18 cellular contexts compared by ENCODE assay signal in the genomic region with DNA sequence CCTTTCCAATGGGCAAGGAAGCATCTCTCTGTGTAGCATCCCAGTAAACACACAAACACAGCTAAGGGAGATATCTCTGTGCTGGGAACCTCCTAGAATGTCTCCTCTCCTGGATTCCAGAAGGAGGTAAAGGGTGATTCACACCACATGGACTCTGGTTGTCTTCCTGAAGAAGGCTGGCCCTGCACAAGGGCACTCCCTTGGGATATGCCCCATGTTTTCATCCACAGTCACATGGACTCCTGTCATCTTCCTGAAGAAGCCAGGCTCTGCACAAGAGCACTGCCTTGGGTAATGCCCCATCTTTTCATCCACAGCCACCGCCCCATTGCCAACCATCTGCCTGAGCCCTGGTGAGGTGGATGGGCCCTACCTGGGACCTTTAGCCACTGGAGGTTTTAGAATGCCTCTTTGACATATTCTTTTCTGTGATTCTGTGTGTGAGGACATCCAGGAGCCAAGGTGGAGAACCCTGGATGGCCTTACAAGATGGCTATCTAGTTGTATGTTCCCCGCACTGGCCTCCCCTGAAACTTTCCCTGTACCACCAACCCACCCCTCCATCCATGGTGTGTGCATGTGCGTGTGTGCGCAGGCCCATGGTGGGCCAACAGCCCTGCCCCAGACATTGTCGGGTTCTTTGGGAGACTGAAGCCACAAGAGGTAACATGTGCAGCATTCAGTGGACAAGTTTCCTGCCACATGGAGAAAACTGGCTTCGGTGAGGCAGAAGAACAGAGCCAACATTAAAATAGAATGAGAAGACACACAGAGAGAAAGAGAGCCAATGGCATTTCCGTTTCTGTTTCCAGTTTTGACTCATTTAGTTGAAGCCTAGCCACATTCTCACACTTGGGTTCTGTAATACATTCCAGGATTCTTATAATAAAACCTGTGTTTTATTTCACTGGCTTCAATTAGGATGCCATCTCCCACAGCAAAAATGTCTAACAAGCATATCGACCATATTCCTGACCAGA.
DNase-seq lines count a peak whose midpoint lies in the region; ATAC-seq and TF ChIP-seq lines count a peak whose summit lies in the region.
"Had no signal": no experiment of that assay in that cellular context is flagged by ENCODE, and none has a peak within 500 bp of the region (broad histone marks: within the 10 kb centered on the region; RNA-seq: fewer than 3 reads in every experiment).

No MANE protein-coding gene starts in this region.

- peak; percentile 47 to 49 for ATAC-seq in natural killer cell treated with Interleukin-12 subunit alpha and Interleukin-12 subunit beta and Interleukin-15 and Interleukin-18, amount 100 ng/mL, for 72 hours
- ATAC-seq in natural killer cell: no peak
- ATAC-seq in HG03342 (IDR thresholded peaks at IDR 0.05; ENCODE audit: unreplicated experiment): peak; percentile 28

- H3K27ac Mint-ChIP-seq in natural killer cell treated with Interleukin-12 subunit alpha and Interleukin-12 subunit beta and Interleukin-15 and Interleukin-18, amount 100 ng/mL, for 72 hours: no peak overlapping the region
- H3K27ac Mint-ChIP-seq in natural killer cell: no peak overlapping the region
- H3K27ac Mint-ChIP-seq: nephron progenitor cell had no signal

- H3K27ac ChIP-seq in A673 (ENCODE audit: low read depth, low read length, poor library complexity, severe bottlenecking): no peak overlapping the region
- H3K27ac ChIP-seq: ascending aorta, foreskin keratinocyte, thoracic aorta, VCaP had no signal

- no peaks in the 10 kb centered on the region for H3K9me3 ChIP-seq in A673 (ENCODE audit: low read depth, low read length, poor library complexity, severe bottlenecking)
- H3K9me3 ChIP-seq: ascending aorta, thoracic aorta had no signal

- H3K4me1 Mint-ChIP-seq in natural killer cell treated with Interleukin-12 subunit alpha and Interleukin-12 subunit beta and Interleukin-15 and Interleukin-18, amount 100 ng/mL, for 72 hours (ENCODE audit: low read depth in 2 of 2): peaks cover 10 to 14% of the 10 kb centered on the region in 2 donors
- peaks cover 0 to 10% of the 10 kb centered on the region in 2 donors for H3K4me1 Mint-ChIP-seq in natural killer cell

- no peak for DNase-seq in natural killer cell treated with Interleukin-12 subunit alpha and Interleukin-12 subunit beta and Interleukin-15 and Interleukin-18, amount 100 ng/mL, for 72 hours (ENCODE audit: low spot score)
- DNase-seq in natural killer cell (no peak), ecto neural progenitor cell (ENCODE audit: low spot score) (peak; percentile 32), DMS79 treated with DMSO at 0.1 percent for 48 hours (lab: John Stamatoyannopoulos, UW) (no peak), A673 (ENCODE audit: low spot score) (no peak), CD1c-positive myeloid dendritic cell (ENCODE audit: extremely low spot score) (no peak), DMS53 (lab: John Stamatoyannopoulos, UW) (no peak)
- DNase-seq: effector CD4-positive, alpha-beta T cell; NCI-H187; NCI-H510A; nephron progenitor cell; SW 1271 had no signal

- CTCF ChIA-PET in A673 (lab: Charles Lee): no interaction called here

- no peaks in the 10 kb centered on the region for H3K36me3 Mint-ChIP-seq in natural killer cell treated with Interleukin-12 subunit alpha and Interleukin-12 subunit beta and Interleukin-15 and Interleukin-18, amount 100 ng/mL, for 72 hours
- H3K36me3 Mint-ChIP-seq in natural killer cell: no peaks in the 10 kb centered on the region

- no peaks in the 10 kb centered on the region for H3K36me3 ChIP-seq in A673 (ENCODE audit: insufficient read depth, low read length, poor library complexity, severe bottlenecking)
- H3K36me3 ChIP-seq: ascending aorta, thoracic aorta had no signal

- intact Hi-C loops in natural killer cell (cut with micrococcal nuclease) (no loop called here), A673 (cut with micrococcal nuclease; ENCODE audit: unreplicated experiment) (no loop called here)

- H3K4me3 Mint-ChIP-seq in natural killer cell treated with Interleukin-12 subunit alpha and Interleukin-12 subunit beta and Interleukin-15 and Interleukin-18, amount 100 ng/mL, for 72 hours: peak overlapping the region; percentile 62
- H3K4me3 Mint-ChIP-seq in natural killer cell: no peak overlapping the region
- H3K4me3 Mint-ChIP-seq: nephron progenitor cell had no signal

- no peaks in the 10 kb centered on the region for H3K4me1 ChIP-seq in A673 (ENCODE audit: insufficient read depth, low read length, poor library complexity, severe bottlenecking)
- H3K4me1 ChIP-seq: ascending aorta, foreskin keratinocyte had no signal

- BruUV-seq in A673 (replicated peaks; lab: Mats Ljungman, UMichigan): no TSS peak

- no peaks in the 10 kb centered on the region for H3K9me3 Mint-ChIP-seq in natural killer cell treated with Interleukin-12 subunit alpha and Interleukin-12 subunit beta and Interleukin-15 and Interleukin-18, amount 100 ng/mL, for 72 hours
- H3K9me3 Mint-ChIP-seq in natural killer cell: no peaks in the 10 kb centered on the region
- H3K9me3 Mint-ChIP-seq: nephron progenitor cell had no signal

- H3K27me3 Mint-ChIP-seq in natural killer cell treated with Interleukin-12 subunit alpha and Interleukin-12 subunit beta and Interleukin-15 and Interleukin-18, amount 100 ng/mL, for 72 hours: peaks cover 12% of the 10 kb centered on the region in 2 donors
- peaks cover 12 to 23% of the 10 kb centered on the region in 2 donors for H3K27me3 Mint-ChIP-seq in natural killer cell (ENCODE audit: low read depth in 2 of 2)

- H3K27me3 ChIP-seq in A673 (replicated peaks; ENCODE audit: insufficient read depth, low read depth, low read length, poor library complexity): no peaks in the 10 kb centered on the region
- H3K27me3 ChIP-seq: ascending aorta, foreskin keratinocyte had no signal

- POLR2A ChIA-PET in A673 (lab: Charles Lee; ENCODE audit: low non-redundant PET): no interaction called here

- no peak for TF ChIP-seq CTCF in natural killer cell (IDR thresholded peaks at IDR 0.05)
- no peak for TF ChIP-seq CTCF in A673 (conservative IDR thresholded peaks at IDR 0.05; ENCODE audit: low read depth, low read length)

- no peak overlapping the region for H3K4me3 ChIP-seq in A673 (ENCODE audit: low read depth, low read length, poor library complexity, severe bottlenecking)
- H3K4me3 ChIP-seq: ascending aorta, lung, thoracic aorta had no signal

Comparison
In these comparisons a context has a peak if more than half of its experiments do, and no peak if none do; other contexts are left out.
1. ATAC-seq: peak in natural killer cell treated with Interleukin-12 subunit alpha and Interleukin-12 subunit beta and Interleukin-15 and Interleukin-18, amount 100 ng/mL, for 72 hours (2 of 2) and HG03342 (single experiment); none in natural killer cell (0 of 3).